ENCODE assay signal across 1 cellular context in genomic region chr2:24919977-24920812, GRCh38.
TF ChIP-seq lines count a peak whose summit lies in the region.

Gene ADCY3 (minus strand): TSS chr2:24920237. CDS start chr2:24918987, 1,250 bp downstream.

TF ChIP-seq in K562, 482 proteins besides CTCF, POLR2A, EP300 and RAD21 (continued from another document and continues in another):
- TF ChIP-seq ZNF318 (IDR thresholded peaks at IDR 0.05; ENCODE audit: borderline replicate concordance in 1 of 2, low read depth in 1 of 2) (no peak), CBX1 (IDR thresholded peaks at IDR 0.05; ENCODE audit: low read depth) (no peak), RBM17 (IDR thresholded peaks at IDR 0.05; ENCODE audit: borderline replicate concordance, low read depth, low read length) (no peak), MBD1 (CRISPR knock-in tag; IDR thresholded peaks at IDR 0.05) (no peak), ZBTB8A (IDR thresholded peaks at IDR 0.05; ENCODE audit: partially characterized antibody) (no peak), PPARD (CRISPR knock-in tag; IDR thresholded peaks at IDR 0.05) (no peak), ZMIZ1 (IDR thresholded peaks at IDR 0.05; ENCODE audit: low read depth in 2 of 2, low read length in 2 of 2) (no peak), MGA (IDR thresholded peaks at IDR 0.05) (peak; percentile 31; the same call in 1 of the 2 replicates), KLF13 (tag; IDR thresholded peaks at IDR 0.05; ENCODE audit: borderline replicate concordance, low read depth) (0 out of 2 replicates have a peak, but pooled peaks have one; percentile 16), TFAM (CRISPR knock-in tag; conservative IDR thresholded peaks at IDR 0.05) (no peak), GABPA (tag; conservative IDR thresholded peaks at IDR 0.05; ENCODE audit: low read depth) (peak; percentile 18; the same call in 1 of the 2 replicates), RBFOX2 (IDR thresholded peaks at IDR 0.05; ENCODE audit: low read depth, low read length) (peak; percentile 25; the same call in 1 of the 2 replicates), HNRNPUL1 (IDR thresholded peaks at IDR 0.05; ENCODE audit: low read length) (no peak), ZFX (CRISPR knock-in tag; IDR thresholded peaks at IDR 0.05) (peak; percentile 54), NFIC (IDR thresholded peaks at IDR 0.05) (no peak), ZNF584 (CRISPR knock-in tag; IDR thresholded peaks at IDR 0.05; ENCODE audit: low read depth) (no peak), VEZF1 (CRISPR knock-in tag; IDR thresholded peaks at IDR 0.05) (peak; percentile 79)
- TF ChIP-seq, protein P1, sequence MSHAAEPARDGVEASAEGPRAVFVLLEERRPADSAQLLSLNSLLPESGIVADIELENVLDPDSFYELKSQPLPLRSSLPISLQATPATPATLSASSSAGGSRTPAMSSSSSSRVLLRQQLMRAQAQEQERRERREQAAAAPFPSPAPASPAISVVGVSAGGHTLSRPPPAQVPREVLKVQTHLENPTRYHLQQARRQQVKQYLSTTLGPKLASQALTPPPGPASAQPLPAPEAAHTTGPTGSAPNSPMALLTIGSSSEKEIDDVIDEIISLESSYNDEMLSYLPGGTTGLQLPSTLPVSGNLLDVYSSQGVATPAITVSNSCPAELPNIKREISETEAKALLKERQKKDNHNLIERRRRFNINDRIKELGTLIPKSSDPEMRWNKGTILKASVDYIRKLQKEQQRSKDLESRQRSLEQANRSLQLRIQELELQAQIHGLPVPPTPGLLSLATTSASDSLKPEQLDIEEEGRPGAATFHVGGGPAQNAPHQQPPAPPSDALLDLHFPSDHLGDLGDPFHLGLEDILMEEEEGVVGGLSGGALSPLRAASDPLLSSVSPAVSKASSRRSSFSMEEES (CRISPR knock-in tag; IDR thresholded peaks at IDR 0.05): no peak
